24 cellular contexts compared by ENCODE assay signal in genomic region chr7:101864039-101864438, GRCh38.
"Had no signal": no experiment of that assay in that cellular context is flagged by ENCODE, and none has a peak within 500 bp of the region (broad histone marks: within the 10 kb centered on the region; RNA-seq: fewer than 3 reads in every experiment).

No MANE protein-coding gene starts in this region.

- DNase-seq: activated B cell treated with CpG ODN at 0.5 μM for 24 hours; activated CD4-positive, alpha-beta T cell treated with anti-CD3 and anti-CD28 coated beads for 1 hour; activated CD4-positive, alpha-beta T cell treated with anti-CD3 and anti-CD28 coated beads, Interleukin-2, amount 10 ng/mL, durations not matched to agents 24 days and 14 days; activated CD4-positive, alpha-beta T cell treated with anti-CD3 and anti-CD28 coated beads, Interleukin-2, amount 50 U/mL, for 48 hours; activated CD8-positive, alpha-beta memory T cell treated with anti-CD3 and anti-CD28 coated beads, Interleukin-2, amount 10 ng/mL, durations not matched to agents 7 days and 5 days; activated effector memory CD4-positive, alpha-beta T cell treated with Interleukin-2 at 50 U/mL for 16 hours; activated naive CD4-positive, alpha-beta T cell; activated T-cell treated with anti-CD3 and anti-CD28 coated beads, Interleukin-2, amount 50 U/mL, for 24 hours; aorta; caudate nucleus; MM.1S; NCI-H1105; NCI-H1436; NCI-H1694 treated with DMSO at 0.1 percent for 48 hours; NCI-H2029 treated with DMSO at 0.1 percent for 48 hours; NCI-H510A treated with DMSO at 0.1 percent for 48 hours; NCI-H69; NK-92 treated with Interleukin-12 subunit alpha and Interleukin-12 subunit beta, amount 100 ng/mL, for 24 hours; PC-3; SHP77 had no signal

- H3K9me3 ChIP-seq: breast epithelium, SJSA1 had no signal

- FAIRE-seq: RCC 7860 had no signal

- H3K4me1 ChIP-seq: breast epithelium, SJSA1 had no signal

- H3K36me3 ChIP-seq: breast epithelium had no signal

- ATAC-seq: activated CD8-positive, alpha-beta memory T cell treated with anti-CD3 and anti-CD28 coated beads, Interleukin-2, amount 10 ng/mL, durations not matched to agents 7 days and 5 days; PC-3; SK-N-SH treated with all-trans-retinoic acid at 6 μM for 48 hours had no signal

- H3K27ac ChIP-seq: breast epithelium, SJSA1 had no signal

- H3K4me3 ChIP-seq: breast epithelium, SJSA1 had no signal

- H3K27me3 ChIP-seq: breast epithelium, SJSA1 had no signal
